ENCODE assay signal across 27 cellular contexts in the genomic region with DNA sequence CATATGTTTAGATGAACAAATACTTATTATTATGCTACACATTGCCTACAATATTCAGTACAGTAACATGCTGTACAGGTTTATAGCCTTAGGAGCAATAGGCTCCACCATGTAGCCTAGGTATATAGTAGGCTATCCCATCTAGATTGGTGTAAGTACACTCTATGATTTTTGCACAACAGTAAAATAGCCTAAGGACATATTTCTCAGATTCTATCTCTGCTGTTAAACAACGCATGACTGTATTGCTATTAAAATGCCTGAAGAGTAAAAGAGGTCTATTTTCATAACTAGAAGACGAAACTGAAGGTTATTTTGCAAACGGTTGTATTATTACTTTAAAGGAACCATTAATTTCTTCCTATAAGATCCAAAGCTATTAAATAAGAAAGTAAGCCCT.
"Had no signal": no experiment of that assay in that cellular context is flagged by ENCODE, and none has a peak within 500 bp of the region (broad histone marks: within the 10 kb centered on the region; RNA-seq: fewer than 3 reads in every experiment).

No MANE protein-coding gene starts in this region.

- H3K27ac Mint-ChIP-seq: immature natural killer cell; naive B cell; natural killer cell treated with Interleukin-12 subunit alpha and Interleukin-12 subunit beta and Interleukin-15 and Interleukin-18, amount 100 ng/mL, for 72 hours; neural progenitor cell; stimulated activated naive B cell treated with anti-CD40 and anti-IgM and Interleukin-4, amounts not matched to agents 10 μg/mL and 1 μg/mL and 100 μg/mL, for 72 hours; stimulated activated naive CD8-positive, alpha-beta T cell treated with anti-CD3 and anti-CD28 coated beads, Interleukin-15, Interleukin-2, amounts not matched to agents 100 ng/mL and 50 ng/mL, for 24 hours had no signal

- H3K36me3 Mint-ChIP-seq: immature natural killer cell; naive B cell; natural killer cell treated with Interleukin-12 subunit alpha and Interleukin-12 subunit beta and Interleukin-15 and Interleukin-18, amount 100 ng/mL, for 72 hours; stimulated activated naive B cell treated with anti-CD40 and anti-IgM and Interleukin-4, amounts not matched to agents 10 μg/mL and 1 μg/mL and 100 μg/mL, for 72 hours had no signal

- H3K4me2 ChIP-seq: neural progenitor cell, smooth muscle cell had no signal

- H3K9ac ChIP-seq: neural progenitor cell had no signal

- H3K4me1 ChIP-seq: esophagus squamous epithelium, lower lobe of right lung, prostate gland, tibial nerve, upper lobe of right lung, uterus had no signal

- H3K36me3 ChIP-seq: esophagus squamous epithelium, heart right ventricle, lower lobe of right lung, prostate gland, right atrium auricular region, thoracic aorta, tibial nerve, upper lobe of right lung, uterus had no signal

- H3K4me3 Mint-ChIP-seq: immature natural killer cell; naive B cell; natural killer cell treated with Interleukin-12 subunit alpha and Interleukin-12 subunit beta and Interleukin-15 and Interleukin-18, amount 100 ng/mL, for 72 hours; neural progenitor cell; stimulated activated naive B cell treated with anti-CD40 and anti-IgM and Interleukin-4, amounts not matched to agents 10 μg/mL and 1 μg/mL and 100 μg/mL, for 72 hours; stimulated activated naive CD8-positive, alpha-beta T cell treated with anti-CD3 and anti-CD28 coated beads, Interleukin-15, Interleukin-2, amounts not matched to agents 100 ng/mL and 50 ng/mL, for 24 hours had no signal

- H2AFZ ChIP-seq: neural progenitor cell had no signal

- H3K27me3 ChIP-seq: esophagus squamous epithelium, heart right ventricle, neural progenitor cell, right atrium auricular region, tibial nerve, upper lobe of right lung, uterus had no signal

- H3K4me3 ChIP-seq: coronary artery, esophagus squamous epithelium, heart right ventricle, lower lobe of right lung, mucosa of descending colon, neural progenitor cell, prostate gland, right atrium auricular region, smooth muscle cell, thoracic aorta, tibial nerve, upper lobe of right lung, uterus had no signal

- H3K9me3 ChIP-seq: esophagus squamous epithelium, heart right ventricle, lower lobe of right lung, mucosa of descending colon, prostate gland, right atrium auricular region, thoracic aorta, tibial nerve, upper lobe of right lung, uterus had no signal

- ATAC-seq: heart right ventricle; left ventricle myocardium superior; lower lobe of right lung; mucosa of descending colon; natural killer cell treated with Interleukin-12 subunit alpha and Interleukin-12 subunit beta and Interleukin-15 and Interleukin-18, amount 100 ng/mL, for 72 hours; sciatic nerve; stimulated activated naive B cell treated with anti-CD40 and anti-IgM and Interleukin-4, amounts not matched to agents 10 μg/mL and 1 μg/mL and 100 μg/mL, for 72 hours; upper lobe of right lung had no signal

- DNase-seq: effector memory CD4-positive, alpha-beta T cell; esophagus squamous epithelium; foreskin melanocyte; glutamatergic neuron; heart right ventricle; hippocampal formation; immature natural killer cell; islet precursor cell; kidney glomerular epithelial cell; left ventricle myocardium superior; lower lobe of right lung; mucosa of descending colon; naive B cell; stimulated activated CD4-positive, alpha-beta T cell treated with anti-CD3 and anti-CD28 coated beads, Interleukin-12 subunit alpha, Interleukin-12 subunit beta, amount 100 ng/mL, for 4 hours; stimulated activated naive B cell treated with anti-CD40 and anti-IgM and Interleukin-4, amounts not matched to agents 10 μg/mL and 1 μg/mL and 100 μg/mL, for 72 hours; upper lobe of right lung; uterus had no signal

- H3K27ac ChIP-seq: coronary artery, esophagus squamous epithelium, heart right ventricle, lower lobe of right lung, neural progenitor cell, prostate gland, right atrium auricular region, thoracic aorta, tibial nerve, upper lobe of right lung, uterus had no signal

- H3K4me1 Mint-ChIP-seq: immature natural killer cell; naive B cell; stimulated activated naive B cell treated with anti-CD40 and anti-IgM and Interleukin-4, amounts not matched to agents 10 μg/mL and 1 μg/mL and 100 μg/mL, for 72 hours had no signal

- H3K27me3 Mint-ChIP-seq: naive B cell; natural killer cell treated with Interleukin-12 subunit alpha and Interleukin-12 subunit beta and Interleukin-15 and Interleukin-18, amount 100 ng/mL, for 72 hours; stimulated activated naive B cell treated with anti-CD40 and anti-IgM and Interleukin-4, amounts not matched to agents 10 μg/mL and 1 μg/mL and 100 μg/mL, for 72 hours; stimulated activated naive CD8-positive, alpha-beta T cell treated with anti-CD3 and anti-CD28 coated beads, Interleukin-15, Interleukin-2, amounts not matched to agents 100 ng/mL and 50 ng/mL, for 24 hours had no signal

- H3K9me3 Mint-ChIP-seq: naive B cell; neural progenitor cell; stimulated activated naive B cell treated with anti-CD40 and anti-IgM and Interleukin-4, amounts not matched to agents 10 μg/mL and 1 μg/mL and 100 μg/mL, for 72 hours; stimulated activated naive CD8-positive, alpha-beta T cell treated with anti-CD3 and anti-CD28 coated beads, Interleukin-15, Interleukin-2, amounts not matched to agents 100 ng/mL and 50 ng/mL, for 24 hours had no signal
